In the genomic region with DNA sequence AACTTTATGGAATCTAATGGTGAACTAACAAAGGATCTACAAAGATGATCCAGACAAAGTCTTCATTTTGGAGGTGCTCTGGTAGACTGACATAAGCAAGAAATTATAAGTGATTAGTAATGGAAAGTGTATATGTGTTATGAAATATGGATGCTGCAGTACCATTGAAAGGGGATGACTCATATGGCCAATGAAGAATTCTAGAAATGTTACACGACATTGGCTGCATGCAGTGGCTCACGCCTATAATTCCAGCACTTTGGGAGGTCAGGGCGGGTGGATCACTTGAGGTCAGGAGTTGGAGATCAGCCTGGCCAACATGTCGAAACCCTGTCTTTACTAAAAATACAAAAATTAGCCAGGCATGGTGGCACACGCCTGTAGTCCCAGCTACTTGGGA, we compare ENCODE assay signal across 13 cellular contexts. TPM values are rescaled to one million over a fixed set of nuclear protein-coding genes. Genes with fewer than 3 reads are reported as not detected.
"Had no signal": no experiment of that assay in that cellular context is flagged by ENCODE, and none has a peak within 500 bp of the region (broad histone marks: within the 10 kb centered on the region; RNA-seq: fewer than 3 reads in every experiment).

No MANE protein-coding gene starts in this region.

- FAIRE-seq: kidney had no signal

- H3K4me1 ChIP-seq: left ventricle myocardium inferior, parathyroid adenoma had no signal

- H3K27ac ChIP-seq: left ventricle myocardium inferior, parathyroid adenoma, thoracic aorta had no signal

- H3K4me3 ChIP-seq: left ventricle myocardium inferior, mucosa of descending colon, thoracic aorta had no signal

- H3K79me2 ChIP-seq: parathyroid adenoma had no signal

- H2AFZ ChIP-seq: parathyroid adenoma had no signal

- DNase-seq: activated CD4-positive, alpha-beta T cell treated with anti-CD3 and anti-CD28 coated beads, Interleukin-2, amount 10 ng/mL, durations not matched to agents 24 days and 14 days; activated CD4-positive, CD25-positive, alpha-beta regulatory T cell; activated naive CD8-positive, alpha-beta T cell treated with anti-CD3 and anti-CD28 coated beads, Interleukin-2, amount 10 ng/mL, durations not matched to agents 7 days and 5 days; aorta; hippocampal formation; kidney; left ventricle myocardium inferior; mucosa of descending colon; naive thymus-derived CD4-positive, alpha-beta T cell had no signal

- H3K36me3 ChIP-seq: left ventricle myocardium inferior, thoracic aorta had no signal

- ATAC-seq: mucosa of descending colon; naive thymus-derived CD4-positive, alpha-beta T cell; stimulated activated effector memory CD8-positive, alpha-beta T cell treated with anti-CD3 and anti-CD28 coated beads, Interleukin-12 subunit alpha, Interleukin-12 subunit beta, amount 100 ng/mL, for 72 hours had no signal

- H3K9ac ChIP-seq: parathyroid adenoma had no signal

- H3K9me3 ChIP-seq: left ventricle myocardium inferior, mucosa of descending colon, thoracic aorta had no signal

RNA-seq across cellular contexts. Expression of gene CFAP206, which starts 23.5 kb away (rescaled TPM):
- total RNA-seq: activated CD4-positive, alpha-beta T cell treated with anti-CD3 and anti-CD28 coated beads, Interleukin-2, amount 10 ng/mL, durations not matched to agents 24 days and 14 days; activated naive CD8-positive, alpha-beta T cell treated with anti-CD3 and anti-CD28 coated beads, Interleukin-2, amount 10 ng/mL, durations not matched to agents 7 days and 5 days; activated T-helper 1 cell treated with anti-CD3 and anti-CD28 coated beads, Interleukin-12 subunit alpha, Interleukin-12 subunit beta, Interleukin-2, Interleukin-4 antibody, amounts not matched to agents 30 ng/mL and 10 ng/mL and 1 ng/mL, durations not matched to agents 14 hours and 24 hours and 36 hours; naive thymus-derived CD4-positive, alpha-beta T cell had no signal
- polyA plus RNA-seq: naive thymus-derived CD4-positive, alpha-beta T cell had no signal
